ENCODE assay signal across 16 cellular contexts in genomic region chr9:104286187-104286586, GRCh38.
DNase-seq lines count a peak whose midpoint lies in the region; ATAC-seq and TF ChIP-seq lines count a peak whose summit lies in the region.
"Had no signal": no experiment of that assay in that cellular context is flagged by ENCODE, and none has a peak within 500 bp of the region (broad histone marks: within the 10 kb centered on the region; RNA-seq: fewer than 3 reads in every experiment).

No MANE protein-coding gene starts in this region.

- H3K36me3 ChIP-seq in breast epithelium, result no peaks in the 10 kb centered on the region
- no peaks in the 10 kb centered on the region for H3K36me3 ChIP-seq in mammary epithelial cell (ENCODE audit: insufficient read depth, low read length)
- no peaks in the 10 kb centered on the region for H3K36me3 ChIP-seq in mucosa of descending colon (ENCODE audit: low read depth)
- H3K36me3 ChIP-seq in testis (ENCODE audit: low read depth, missing control alignments), result no peaks in the 10 kb centered on the region
- H3K36me3 ChIP-seq: BLaER1 had no signal

- BruUV-seq in MCF 10A (replicated peaks; lab: Mats Ljungman, UMichigan) (no TSS peak), mammary epithelial cell (replicated peaks; lab: Mats Ljungman, UMichigan) (no TSS peak)

- TF ChIP-seq POLR2A in breast epithelium (IDR thresholded peaks at IDR 0.05), result no peak
- TF ChIP-seq POLR2A in testis (IDR thresholded peaks at IDR 0.05), result no peak

- POLR2A ChIA-PET in MCF 10A (lab: Yijun Ruan, JAX), result no interaction called here
- POLR2A ChIA-PET in activated CD8-positive, alpha-beta T cell treated with anti-CD3 and anti-CD28 coated beads for 36 hours (lab: Charles Lee), result no interaction called here

- peak overlapping the region; percentile 50 for H2AFZ ChIP-seq in mammary epithelial cell (ENCODE audit: low read depth, low read length)

- no peaks in the 10 kb centered on the region for H4K20me1 ChIP-seq in mammary epithelial cell (ENCODE audit: insufficient read depth, low read length)
- H4K20me1 ChIP-seq: BLaER1 had no signal

- H3K27ac Mint-ChIP-seq in MCF 10A (ENCODE audit: low read depth, unreplicated experiment) (peak overlapping the region; percentile 42), chondrocyte (ENCODE audit: unreplicated experiment) (no peak overlapping the region)
- H3K27ac Mint-ChIP-seq in activated CD8-positive, alpha-beta T cell treated with anti-CD3 and anti-CD28 coated beads for 36 hours, result no peak overlapping the region
- H3K27ac Mint-ChIP-seq: CD14-positive monocyte; CD4-positive, alpha-beta memory T cell; H9 had no signal

- H3K4me3 ChIP-seq in breast epithelium (no peak overlapping the region), mammary epithelial cell (replicated peaks in 1 of 3; ENCODE audit: insufficient read depth in 1 of 3, low read depth in 2 of 3, low read length in 3 of 3) (no peak overlapping the region), mucosa of descending colon (no peak overlapping the region), testis (no peak overlapping the region)
- H3K4me3 ChIP-seq: BLaER1 had no signal

- ATAC-seq in mucosa of descending colon, result peak; percentile 90
- ATAC-seq in activated CD8-positive, alpha-beta T cell treated with anti-CD3 and anti-CD28 coated beads for 36 hours, result no peak

- in situ Hi-C loops in mammary epithelial cell (cut with MboI; ENCODE audit: low sequenced_read_pairs in 2 of 2), result no loop called here

- H3K4me1 Mint-ChIP-seq in MCF 10A (ENCODE audit: insufficient read depth, unreplicated experiment) (peaks cover 10% of the 10 kb centered on the region), chondrocyte (ENCODE audit: low read depth) (no peaks in the 10 kb centered on the region)
- H3K4me1 Mint-ChIP-seq in activated CD8-positive, alpha-beta T cell treated with anti-CD3 and anti-CD28 coated beads for 36 hours (ENCODE audit: low read depth), result no peaks in the 10 kb centered on the region
- H3K4me1 Mint-ChIP-seq: CD14-positive monocyte; CD4-positive, alpha-beta memory T cell had no signal

- WGBS in mammary epithelial cell (ENCODE audit: low coverage, missing lambda C conversion rate), result 100% methylated on average over 1 of the region's 1 CpG
- WGBS in testis, 2 donors, result 82 to 87% methylated on average over 1 of the region's 1 CpG

- H3K27me3 ChIP-seq in breast epithelium (no peaks in the 10 kb centered on the region), mammary epithelial cell (ENCODE audit: insufficient read depth, low read length) (no peaks in the 10 kb centered on the region), testis (no peaks in the 10 kb centered on the region)
- H3K27me3 ChIP-seq: BLaER1 had no signal

- H3K27me3 Mint-ChIP-seq in MCF 10A (ENCODE audit: insufficient read depth, unreplicated experiment) (no peaks in the 10 kb centered on the region), chondrocyte (ENCODE audit: low read depth) (peaks cover 8% of the 10 kb centered on the region)
- no peaks in the 10 kb centered on the region for H3K27me3 Mint-ChIP-seq in activated CD8-positive, alpha-beta T cell treated with anti-CD3 and anti-CD28 coated beads for 36 hours

- CTCF ChIA-PET in MCF 10A (lab: Yijun Ruan, JAX), result no interaction called here
- CTCF ChIA-PET in mammary epithelial cell (lab: Charles Lee; ENCODE audit: low non-redundant PET), result no interaction called here
- CTCF ChIA-PET in activated CD8-positive, alpha-beta T cell treated with anti-CD3 and anti-CD28 coated beads for 36 hours (lab: Charles Lee), result no interaction called here

- H3K9me3 ChIP-seq in breast epithelium (no peaks in the 10 kb centered on the region), mammary epithelial cell (replicated peaks; ENCODE audit: insufficient read depth, low read length) (no peaks in the 10 kb centered on the region), mucosa of descending colon (no peaks in the 10 kb centered on the region), testis (no peaks in the 10 kb centered on the region)
- H3K9me3 ChIP-seq: BLaER1 had no signal

- intact Hi-C loops in MCF 10A (cut with micrococcal nuclease), result no loop called here
- intact Hi-C loops in breast epithelium (cut with DNase I; ENCODE audit: low total_unique reads), result loop anchor here (10.0 kb wide), 1 partner anchor 1551 kb away; no protein-coding TSS in a partner anchor
- intact Hi-C loops in mammary epithelial cell (cut with micrococcal nuclease), result loop anchor here (2.0 to 10.0 kb wide), 2 partner anchors 53 to 191 kb away; partner anchors contain the start of gene SMC2
- intact Hi-C loops in mucosa of descending colon (cut with DNase I, micrococcal nuclease), result no loop called here
- intact Hi-C loops in testis (cut with DNase I; ENCODE audit: low total_unique reads), result no loop called here
- intact Hi-C loops in activated CD8-positive, alpha-beta T cell treated with anti-CD3 and anti-CD28 coated beads for 36 hours (cut with micrococcal nuclease), result no loop called here

- H3K36me3 Mint-ChIP-seq in MCF 10A (ENCODE audit: insufficient read depth, unreplicated experiment) (no peaks in the 10 kb centered on the region), chondrocyte (ENCODE audit: low read depth) (no peaks in the 10 kb centered on the region)
- H3K36me3 Mint-ChIP-seq in activated CD8-positive, alpha-beta T cell treated with anti-CD3 and anti-CD28 coated beads for 36 hours (ENCODE audit: low read depth), result no peaks in the 10 kb centered on the region
- H3K36me3 Mint-ChIP-seq: CD14-positive monocyte; CD4-positive, alpha-beta memory T cell had no signal

- H3K4me3 Mint-ChIP-seq in MCF 10A (ENCODE audit: unreplicated experiment) (no peak overlapping the region), chondrocyte (ENCODE audit: unreplicated experiment) (no peak overlapping the region)
- no peak overlapping the region for H3K4me3 Mint-ChIP-seq in activated CD8-positive, alpha-beta T cell treated with anti-CD3 and anti-CD28 coated beads for 36 hours
- H3K4me3 Mint-ChIP-seq: CD14-positive monocyte; CD4-positive, alpha-beta memory T cell; H9 had no signal

- no peak overlapping the region for H3K27ac ChIP-seq in breast epithelium
- H3K27ac ChIP-seq in mammary epithelial cell (ENCODE audit: insufficient read depth, low read depth, low read length), result peak overlapping the region; percentile 29
- H3K27ac ChIP-seq in testis, result no peak overlapping the region
- H3K27ac ChIP-seq: BLaER1 had no signal

- TF ChIP-seq CTCF in MCF 10A (IDR thresholded peaks at IDR 0.05; ENCODE audit: unreplicated experiment) (no peak), breast epithelium (IDR thresholded peaks at IDR 0.05) (no peak), mammary epithelial cell (conservative IDR thresholded peaks at IDR 0.05 in 1 of 2, IDR thresholded peaks at IDR 0.05 in 1 of 2; ENCODE audit: extremely low read depth in 1 of 2, insufficient read depth in 1 of 2, low read depth in 1 of 2, low read length in 2 of 2) (no peak), mucosa of descending colon (IDR thresholded peaks at IDR 0.05) (no peak), testis (IDR thresholded peaks at IDR 0.05) (no peak), chondrocyte (IDR thresholded peaks at IDR 0.05) (no peak)
- TF ChIP-seq CTCF in activated CD8-positive, alpha-beta T cell treated with anti-CD3 and anti-CD28 coated beads for 36 hours (IDR thresholded peaks at IDR 0.05), result no peak

- no peaks in the 10 kb centered on the region for H3K79me2 ChIP-seq in mammary epithelial cell (ENCODE audit: insufficient read depth, low read length)

- H3K4me1 ChIP-seq in breast epithelium (no peaks in the 10 kb centered on the region), mammary epithelial cell (ENCODE audit: insufficient read depth, low read length) (peaks cover 6% of the 10 kb centered on the region), mucosa of descending colon (ENCODE audit: low read depth) (peaks cover 16% of the 10 kb centered on the region), testis (no peaks in the 10 kb centered on the region)
- H3K4me1 ChIP-seq: BLaER1 had no signal

- no peaks in the 10 kb centered on the region for H3K9me3 Mint-ChIP-seq in MCF 10A (ENCODE audit: unreplicated experiment)
- H3K9me3 Mint-ChIP-seq in activated CD8-positive, alpha-beta T cell treated with anti-CD3 and anti-CD28 coated beads for 36 hours, result peaks cover 1% of the 10 kb centered on the region
- no peaks in the 10 kb centered on the region for H3K9me3 Mint-ChIP-seq in chondrocyte (ENCODE audit: low read depth)

- dilution Hi-C loops in mammary epithelial cell (cut with HindIII; ENCODE audit: low sequenced_read_pairs), result no loop called here

- DNase-seq in MCF 10A (ENCODE audit: unreplicated experiment) (no peak), breast epithelium (ENCODE audit: low spot score in 2 of 2) (no peak), mammary epithelial cell (no peak), mucosa of descending colon (peak in 1 of 3 donors; percentile 20), testis (no peak), NCI-H524 treated with DMSO at 0.1 percent for 48 hours (lab: John Stamatoyannopoulos, UW) (no peak), chondrocyte (ENCODE audit: low spot score) (no peak)
- no peak for DNase-seq in activated CD8-positive, alpha-beta T cell treated with anti-CD3 and anti-CD28 coated beads for 36 hours
- DNase-seq: 8988T; CD4-positive, alpha-beta memory T cell; DMS153; DMS79; GDM1; H9 had no signal

- H3K4me2 ChIP-seq in mammary epithelial cell (ENCODE audit: insufficient read depth, low read depth, low read length), result no peak overlapping the region
- H3K4me2 ChIP-seq: BLaER1 had no signal

- no peak overlapping the region for H3K9ac ChIP-seq in mammary epithelial cell (ENCODE audit: insufficient read depth, low read length)
- H3K9ac ChIP-seq: BLaER1 had no signal

Comparison
In these comparisons a context has a peak if more than half of its experiments do, and no peak if none do; other contexts are left out.
1. intact Hi-C loops: an anchor here in breast epithelium (10.0 kb wide) and mammary epithelial cell (2.0 to 10.0 kb wide); none called in MCF 10A, mucosa of descending colon, testis and activated CD8-positive, alpha-beta T cell treated with anti-CD3 and anti-CD28 coated beads for 36 hours.